Comparison of ENCODE assay signal across 9 cellular contexts in genomic region chr3:15637131-15637951, GRCh38. TPM values are rescaled to one million over a fixed set of nuclear protein-coding genes. Genes with fewer than 3 reads are reported as not detected.
A peak's percentile ranks its signal among the peaks of the same experiment; 100 is the strongest.
DNase-seq lines count a peak whose midpoint lies in the region; TF ChIP-seq lines count a peak whose summit lies in the region.
"Had no signal": no experiment of that assay in that cellular context is flagged by ENCODE, and none has a peak within 500 bp of the region (broad histone marks: within the 10 kb centered on the region; RNA-seq: fewer than 3 reads in every experiment).

No MANE protein-coding gene starts in this region.

- H3K4me1 Mint-ChIP-seq in endodermal cell = peaks cover 25% of the 10 kb centered on the region

- H3K27me3 Mint-ChIP-seq in endodermal cell (ENCODE audit: insufficient read depth) = no peaks in the 10 kb centered on the region

- H3K36me3 Mint-ChIP-seq in endodermal cell (ENCODE audit: low read depth) = peaks cover 16% of the 10 kb centered on the region

- peak; percentile 3 for DNase-seq in NCI-H510A treated with DMSO at 0.1 percent for 48 hours (lab: John Stamatoyannopoulos, UW)
- DNase-seq in NCI-H510A (lab: John Stamatoyannopoulos, UW) = no peak
- peak; percentile 21 for DNase-seq in M059J (ENCODE audit: low read depth)
- no peak for DNase-seq in brain microvascular endothelial cell
- DNase-seq in GF-D8 (lab: John Stamatoyannopoulos, UW) = no peak
- no peak for DNase-seq in NCI-H526 (lab: John Stamatoyannopoulos, UW)
- no peak for DNase-seq in endodermal cell

- in situ Hi-C loops in brain microvascular endothelial cell (cut with HindIII; ENCODE audit: low pct_ligation_motif_present, low sequenced_read_pairs) = loop anchor here (25.0 kb wide), 1 partner anchor 150 kb away; the partner anchor contains the start of gene ANKRD28

- H3K4me1 ChIP-seq in skeletal muscle tissue (ENCODE audit: control insufficient read depth in 3 of 3, insufficient read depth in 3 of 3, low read length in 3 of 3) = peaks cover 55 to 69% (median 62%) of the 10 kb centered on the region in 3 donors
- peaks cover 3% of the 10 kb centered on the region for H3K4me1 ChIP-seq in endodermal cell (ENCODE audit: control insufficient read depth, insufficient read depth, low read length)

- 93 to 98% methylated on average over 7 of the region's 7 CpGs for WGBS in endodermal cell (ENCODE audit: insufficient coverage in 1 of 2, insufficient read length in 1 of 2), 2 experiments

- no peaks in the 10 kb centered on the region for H3K27me3 ChIP-seq in brain microvascular endothelial cell (replicated peaks)
- H3K27me3 ChIP-seq in skeletal muscle tissue (ENCODE audit: control insufficient read depth in 3 of 3, insufficient read depth in 3 of 3, low read length in 3 of 3) = no peaks in the 10 kb centered on the region
- no peaks in the 10 kb centered on the region for H3K27me3 ChIP-seq in endodermal cell (ENCODE audit: control insufficient read depth, insufficient read depth, low read length, poor library complexity, severe bottlenecking)
- H3K27me3 ChIP-seq: neutrophil had no signal

- H3K4me3 Mint-ChIP-seq in endodermal cell = no peak overlapping the region

- H3K36me3 ChIP-seq in brain microvascular endothelial cell (replicated peaks) (no peaks in the 10 kb centered on the region), skeletal muscle tissue (ENCODE audit: control insufficient read depth in 3 of 3, insufficient read depth in 3 of 3, low read length in 3 of 3) (peaks cover 0 to 3% (median 0%) of the 10 kb centered on the region in 3 donors), endodermal cell (ENCODE audit: control insufficient read depth, insufficient read depth, low read length) (no peaks in the 10 kb centered on the region)

- no peak for TF ChIP-seq CTCF in brain microvascular endothelial cell (IDR thresholded peaks at IDR 0.05; ENCODE audit: low read depth, low read length, missing control alignments)
- no peak for TF ChIP-seq CTCF in endodermal cell (conservative IDR thresholded peaks at IDR 0.05)

- no peaks in the 10 kb centered on the region for H3K9me3 ChIP-seq in skeletal muscle tissue (ENCODE audit: control insufficient read depth in 3 of 3, low read length in 3 of 3)
- no peaks in the 10 kb centered on the region for H3K9me3 ChIP-seq in endodermal cell (ENCODE audit: control insufficient read depth, low read length)
- H3K9me3 ChIP-seq: neutrophil had no signal

- H3K27ac ChIP-seq in brain microvascular endothelial cell (peak overlapping the region; percentile 99), skeletal muscle tissue (ENCODE audit: low read depth, low read length) (peak overlapping the region; percentile 90), endodermal cell (ENCODE audit: low read depth, low read length) (no peak overlapping the region)

- H3K9me3 Mint-ChIP-seq in endodermal cell = no peaks in the 10 kb centered on the region

- no peak overlapping the region for H3K27ac Mint-ChIP-seq in endodermal cell

- peak overlapping the region; percentile 2 to 42 (median 34) for H3K9ac ChIP-seq in skeletal muscle tissue (ENCODE audit: low read depth in 1 of 3, low read length in 3 of 3)
- no peak overlapping the region for H3K9ac ChIP-seq in endodermal cell (ENCODE audit: extremely low read depth, low read length, poor library complexity, severe bottlenecking)

- H3K4me3 ChIP-seq in brain microvascular endothelial cell (ENCODE audit: low read depth, low read length) (no peak overlapping the region), skeletal muscle tissue (ENCODE audit: low read length in 3 of 3) (peak overlapping the region in 1 of 3 donors; percentile 42), endodermal cell (ENCODE audit: low read length) (no peak overlapping the region)

RNA-seq across cellular contexts. Expression of gene BTD, which starts 35.8 kb away (rescaled TPM):
- total RNA-seq in M059J (2014; rRNA removed; shearing (Covaris generic)) = 24.2 and 34.6 TPM in 2 replicates
- total RNA-seq in skeletal muscle tissue (23.0 TPM), endodermal cell (10 to 100 TPM; 25.7 to 27.8 TPM)
- 17.7 TPM for polyA plus RNA-seq in endodermal cell (2013, experiment 1 of 2)
- polyA plus RNA-seq in endodermal cell (2013, experiment 2 of 2) = 13.5 TPM

RNA-seq across cellular contexts. Expression of gene HACL1, which starts 36.0 kb away (rescaled TPM):
- total RNA-seq in M059J (2014; rRNA removed; shearing (Covaris generic)) = 19.5 and 23.6 TPM in 2 replicates
- total RNA-seq in skeletal muscle tissue (16.7 TPM), endodermal cell (10 to 100 TPM; 39.4 to 41.8 TPM)
- 24.6 TPM for polyA plus RNA-seq in endodermal cell (2013, experiment 1 of 2)
- 23.7 TPM for polyA plus RNA-seq in endodermal cell (2013, experiment 2 of 2)

Comparison
In these comparisons a context has a peak if more than half of its experiments do, and no peak if none do; other contexts are left out.
1. DNase-seq: peak in NCI-H510A treated with DMSO at 0.1 percent for 48 hours (single experiment) and M059J (single experiment); none in NCI-H510A (single experiment), brain microvascular endothelial cell (single experiment), GF-D8 (single experiment), NCI-H526 (0 of 2) and endodermal cell (single experiment).